In genomic region chr14:63761356-63762117, GRCh38 we compare ENCODE assay signal across 18 cellular contexts. TPM values are rescaled to one million over a fixed set of nuclear protein-coding genes. Genes with fewer than 3 reads are reported as not detected.
DNase-seq lines count a peak whose midpoint lies in the region; ATAC-seq, FAIRE-seq and TF ChIP-seq lines count a peak whose summit lies in the region.
"Had no signal": no experiment of that assay in that cellular context is flagged by ENCODE, and none has a peak within 500 bp of the region (broad histone marks: within the 10 kb centered on the region; RNA-seq: fewer than 3 reads in every experiment).

No MANE protein-coding gene starts in this region.

- no peak overlapping the region for H3K9ac ChIP-seq in Loucy (ENCODE audit: low read depth, low read length, poor library complexity, severe bottlenecking)
- no peak overlapping the region for H3K9ac ChIP-seq in kidney (ENCODE audit: low read length in 2 of 2)

- H4K20me1 ChIP-seq in Loucy (ENCODE audit: insufficient read depth, low read length, poor library complexity, severe bottlenecking) = no peaks in the 10 kb centered on the region

- no peaks in the 10 kb centered on the region for H3K36me3 Mint-ChIP-seq in activated CD4-positive, alpha-beta T cell treated with anti-CD3 and anti-CD28 coated beads, Interleukin-2, amount 10 ng/mL, durations not matched to agents 7 days and 5 days (ENCODE audit: low read depth)
- no peaks in the 10 kb centered on the region for H3K36me3 Mint-ChIP-seq in dendritic cell treated with granulocyte-macrophage colony-stimulating factor and Interleukin-4, amounts not matched to agents 40 ng/mL and 50 ng/mL, for 4 days (ENCODE audit: low read depth)
- H3K36me3 Mint-ChIP-seq in stimulated activated effector memory CD8-positive, alpha-beta T cell treated with anti-CD3 and anti-CD28 coated beads, Interleukin-12 subunit alpha, Interleukin-12 subunit beta, amount 100 ng/mL, for 72 hours = no peaks in the 10 kb centered on the region
- H3K36me3 Mint-ChIP-seq in activated CD8-positive, alpha-beta T cell treated with anti-CD3 and anti-CD28 coated beads, Interleukin-2, amount 10 ng/mL, durations not matched to agents 7 days and 5 days (ENCODE audit: low read depth) = peaks cover 2% of the 10 kb centered on the region
- H3K36me3 Mint-ChIP-seq: CD14-positive monocyte had no signal

- no peaks in the 10 kb centered on the region for H3K36me3 ChIP-seq in Loucy (ENCODE audit: insufficient read depth, low read length)
- H3K36me3 ChIP-seq in kidney (ENCODE audit: control insufficient read depth in 1 of 2, insufficient read depth in 2 of 2, low read length in 2 of 2) = no peaks in the 10 kb centered on the region
- H3K36me3 ChIP-seq in ascending aorta = no peaks in the 10 kb centered on the region
- H3K36me3 ChIP-seq: thyroid gland had no signal

- H3K27me3 ChIP-seq in Loucy (ENCODE audit: insufficient read depth, low read length, poor library complexity, severe bottlenecking) = no peaks in the 10 kb centered on the region
- no peaks in the 10 kb centered on the region for H3K27me3 ChIP-seq in ascending aorta
- H3K27me3 ChIP-seq: thyroid gland had no signal

- H3F3A ChIP-seq in Loucy (ENCODE audit: low read depth) = no peaks in the 10 kb centered on the region

- no peak for FAIRE-seq in kidney (lab: Jason Lieb, UNC)
- FAIRE-seq: A549, endometrium had no signal

- H3K4me3 Mint-ChIP-seq in activated CD4-positive, alpha-beta T cell treated with anti-CD3 and anti-CD28 coated beads, Interleukin-2, amount 10 ng/mL, durations not matched to agents 7 days and 5 days = no peak overlapping the region
- H3K4me3 Mint-ChIP-seq in dendritic cell treated with granulocyte-macrophage colony-stimulating factor and Interleukin-4, amounts not matched to agents 40 ng/mL and 50 ng/mL, for 4 days = no peak overlapping the region
- H3K4me3 Mint-ChIP-seq in stimulated activated effector memory CD8-positive, alpha-beta T cell treated with anti-CD3 and anti-CD28 coated beads, Interleukin-12 subunit alpha, Interleukin-12 subunit beta, amount 100 ng/mL, for 72 hours = no peak overlapping the region
- H3K4me3 Mint-ChIP-seq in activated CD8-positive, alpha-beta T cell treated with anti-CD3 and anti-CD28 coated beads, Interleukin-2, amount 10 ng/mL, durations not matched to agents 7 days and 5 days = no peak overlapping the region

- no peak for TF ChIP-seq CTCF in Loucy (conservative IDR thresholded peaks at IDR 0.05; ENCODE audit: low read length)
- TF ChIP-seq CTCF in kidney (IDR thresholded peaks at IDR 0.05; ENCODE audit: borderline replicate concordance, extremely low read depth, insufficient read depth) = no peak
- TF ChIP-seq CTCF in ascending aorta (IDR thresholded peaks at IDR 0.05) = no peak

- intact Hi-C loops in dendritic cell treated with granulocyte-macrophage colony-stimulating factor and Interleukin-4, amounts not matched to agents 40 ng/mL and 50 ng/mL, for 4 days (cut with micrococcal nuclease) = no loop called here
- intact Hi-C loops in kidney (cut with DNase I) = loop anchor here (10.0 kb wide), 1 partner anchor 377 kb away; no protein-coding TSS in a partner anchor
- intact Hi-C loops in ascending aorta (cut with DNase I) = no loop called here

- H3K4me1 ChIP-seq in Loucy (ENCODE audit: insufficient read depth, low read length, poor library complexity, severe bottlenecking) = peaks cover 11% of the 10 kb centered on the region
- no peaks in the 10 kb centered on the region for H3K4me1 ChIP-seq in kidney (ENCODE audit: control insufficient read depth in 1 of 2, insufficient read depth in 1 of 2, low read depth in 1 of 2, low read length in 2 of 2)
- no peaks in the 10 kb centered on the region for H3K4me1 ChIP-seq in ascending aorta
- H3K4me1 ChIP-seq: A549, thyroid gland had no signal

- H3K9me2 ChIP-seq in Loucy (replicated peaks; ENCODE audit: low read depth, low read length) = no peaks in the 10 kb centered on the region

- no peaks in the 10 kb centered on the region for H3K9me3 ChIP-seq in Loucy (ENCODE audit: insufficient read depth, low read depth, low read length)
- H3K9me3 ChIP-seq in kidney (ENCODE audit: control insufficient read depth in 1 of 2, low read length in 2 of 2) = no peaks in the 10 kb centered on the region
- no peaks in the 10 kb centered on the region for H3K9me3 ChIP-seq in ascending aorta
- H3K9me3 ChIP-seq: A549, thyroid gland had no signal

- H3K4me3 ChIP-seq in Loucy (ENCODE audit: low read length, poor library complexity, severe bottlenecking) (no peak overlapping the region), kidney (ENCODE audit: low read length in 2 of 2) (peak overlapping the region in 1 of 2 donors; percentile 12), ascending aorta (no peak overlapping the region)
- H3K4me3 ChIP-seq: A549, thyroid gland had no signal

- no peaks in the 10 kb centered on the region for H3K27me3 Mint-ChIP-seq in activated CD4-positive, alpha-beta T cell treated with anti-CD3 and anti-CD28 coated beads, Interleukin-2, amount 10 ng/mL, durations not matched to agents 7 days and 5 days
- peaks cover 2% of the 10 kb centered on the region for H3K27me3 Mint-ChIP-seq in dendritic cell treated with granulocyte-macrophage colony-stimulating factor and Interleukin-4, amounts not matched to agents 40 ng/mL and 50 ng/mL, for 4 days
- no peaks in the 10 kb centered on the region for H3K27me3 Mint-ChIP-seq in activated CD8-positive, alpha-beta T cell treated with anti-CD3 and anti-CD28 coated beads, Interleukin-2, amount 10 ng/mL, durations not matched to agents 7 days and 5 days (ENCODE audit: low read depth)

- H3K27ac ChIP-seq in kidney (ENCODE audit: low read depth in 2 of 2, low read length in 2 of 2) = no peak overlapping the region
- H3K27ac ChIP-seq in ascending aorta = no peak overlapping the region
- H3K27ac ChIP-seq: A549, thyroid gland had no signal

- peak; percentile 21 for ATAC-seq in stimulated activated effector memory CD8-positive, alpha-beta T cell treated with anti-CD3 and anti-CD28 coated beads, Interleukin-12 subunit alpha, Interleukin-12 subunit beta, amount 100 ng/mL, for 72 hours
- ATAC-seq in activated CD8-positive, alpha-beta T cell treated with anti-CD3 and anti-CD28 coated beads, Interleukin-2, amount 10 ng/mL, durations not matched to agents 7 days and 5 days = no peak
- ATAC-seq: A549 had no signal

- H2AFZ ChIP-seq in Loucy (ENCODE audit: low read length) = 0 out of 2 replicates have a peak overlapping the region, but pooled peaks have one; percentile 51

- CTCF ChIA-PET in activated CD4-positive, alpha-beta T cell treated with anti-CD3 and anti-CD28 coated beads, Interleukin-2, amount 10 ng/mL, durations not matched to agents 7 days and 5 days (lab: Charles Lee) = no interaction called here
- CTCF ChIA-PET in activated CD8-positive, alpha-beta T cell treated with anti-CD3 and anti-CD28 coated beads, Interleukin-2, amount 10 ng/mL, durations not matched to agents 7 days and 5 days (lab: Charles Lee) = interaction anchor here (1.3 kb wide), 1 partner anchor 9 kb away, joined by 4 read pairs; no protein-coding TSS in a partner anchor

- no peaks in the 10 kb centered on the region for H3K79me2 ChIP-seq in Loucy (ENCODE audit: insufficient read depth, low read length)

- POLR2A ChIA-PET in activated CD4-positive, alpha-beta T cell treated with anti-CD3 and anti-CD28 coated beads, Interleukin-2, amount 10 ng/mL, durations not matched to agents 7 days and 5 days (lab: Charles Lee) = no interaction called here
- POLR2A ChIA-PET in activated CD8-positive, alpha-beta T cell treated with anti-CD3 and anti-CD28 coated beads, Interleukin-2, amount 10 ng/mL, durations not matched to agents 7 days and 5 days (lab: Charles Lee) = no interaction called here

- H3K4me1 Mint-ChIP-seq in activated CD4-positive, alpha-beta T cell treated with anti-CD3 and anti-CD28 coated beads, Interleukin-2, amount 10 ng/mL, durations not matched to agents 7 days and 5 days = peaks cover 17% of the 10 kb centered on the region
- peaks cover 19% of the 10 kb centered on the region for H3K4me1 Mint-ChIP-seq in dendritic cell treated with granulocyte-macrophage colony-stimulating factor and Interleukin-4, amounts not matched to agents 40 ng/mL and 50 ng/mL, for 4 days (ENCODE audit: low read depth)
- H3K4me1 Mint-ChIP-seq in stimulated activated effector memory CD8-positive, alpha-beta T cell treated with anti-CD3 and anti-CD28 coated beads, Interleukin-12 subunit alpha, Interleukin-12 subunit beta, amount 100 ng/mL, for 72 hours = peaks cover 12% of the 10 kb centered on the region
- H3K4me1 Mint-ChIP-seq in activated CD8-positive, alpha-beta T cell treated with anti-CD3 and anti-CD28 coated beads, Interleukin-2, amount 10 ng/mL, durations not matched to agents 7 days and 5 days (ENCODE audit: low read depth) = peaks cover 19% of the 10 kb centered on the region

- peak overlapping the region; percentile 37 for H3K27ac Mint-ChIP-seq in activated CD4-positive, alpha-beta T cell treated with anti-CD3 and anti-CD28 coated beads, Interleukin-2, amount 10 ng/mL, durations not matched to agents 7 days and 5 days
- peak overlapping the region; percentile 34 for H3K27ac Mint-ChIP-seq in dendritic cell treated with granulocyte-macrophage colony-stimulating factor and Interleukin-4, amounts not matched to agents 40 ng/mL and 50 ng/mL, for 4 days
- peak overlapping the region; percentile 66 for H3K27ac Mint-ChIP-seq in stimulated activated effector memory CD8-positive, alpha-beta T cell treated with anti-CD3 and anti-CD28 coated beads, Interleukin-12 subunit alpha, Interleukin-12 subunit beta, amount 100 ng/mL, for 72 hours
- no peak overlapping the region for H3K27ac Mint-ChIP-seq in activated CD8-positive, alpha-beta T cell treated with anti-CD3 and anti-CD28 coated beads, Interleukin-2, amount 10 ng/mL, durations not matched to agents 7 days and 5 days

- H3K9me3 Mint-ChIP-seq in activated CD4-positive, alpha-beta T cell treated with anti-CD3 and anti-CD28 coated beads, Interleukin-2, amount 10 ng/mL, durations not matched to agents 7 days and 5 days = no peaks in the 10 kb centered on the region
- no peaks in the 10 kb centered on the region for H3K9me3 Mint-ChIP-seq in dendritic cell treated with granulocyte-macrophage colony-stimulating factor and Interleukin-4, amounts not matched to agents 40 ng/mL and 50 ng/mL, for 4 days
- no peaks in the 10 kb centered on the region for H3K9me3 Mint-ChIP-seq in stimulated activated effector memory CD8-positive, alpha-beta T cell treated with anti-CD3 and anti-CD28 coated beads, Interleukin-12 subunit alpha, Interleukin-12 subunit beta, amount 100 ng/mL, for 72 hours
- H3K9me3 Mint-ChIP-seq in activated CD8-positive, alpha-beta T cell treated with anti-CD3 and anti-CD28 coated beads, Interleukin-2, amount 10 ng/mL, durations not matched to agents 7 days and 5 days (ENCODE audit: insufficient read depth) = no peaks in the 10 kb centered on the region
- H3K9me3 Mint-ChIP-seq: CD14-positive monocyte had no signal

- no peak for DNase-seq in activated CD4-positive, alpha-beta T cell treated with anti-CD3 and anti-CD28 coated beads, Interleukin-2, amount 10 ng/mL, durations not matched to agents 7 days and 5 days
- DNase-seq in activated CD4-positive, alpha-beta T cell treated with anti-CD3 and anti-CD28 coated beads, Interleukin-2, amount 50 U/mL, for 1 hour = no peak
- no peak for DNase-seq in stimulated activated effector memory CD8-positive, alpha-beta T cell treated with anti-CD3 and anti-CD28 coated beads, Interleukin-12 subunit alpha, Interleukin-12 subunit beta, amount 100 ng/mL, for 72 hours (ENCODE audit: low spot score in 2 of 2)
- no peak for DNase-seq in activated CD8-positive, alpha-beta T cell treated with anti-CD3 and anti-CD28 coated beads, Interleukin-2, amount 10 ng/mL, durations not matched to agents 7 days and 5 days
- no peak for DNase-seq in kidney
- DNase-seq in ascending aorta (ENCODE audit: low spot score in 2 of 2) = no peak
- DNase-seq: activated CD8-positive, alpha-beta memory T cell treated with anti-CD3 and anti-CD28 coated beads, Interleukin-2, amount 50 U/mL, for 48 hours; DMS79 treated with DMSO at 0.1 percent for 48 hours; KG1; NCI-H1048; NCI-H2081 treated with DMSO at 0.1 percent for 48 hours; NCI-H510A; thyroid gland had no signal

- H3K4me2 ChIP-seq in Loucy (ENCODE audit: low read depth, low read length, poor library complexity, severe bottlenecking) = no peak overlapping the region
- H3K4me2 ChIP-seq: A549 had no signal

RNA-seq across cellular contexts. Expression of gene SGPP1, which starts 33.7 kb away (rescaled TPM):
- 10 to 100 TPM; 20.0 to 23.0 TPM for total RNA-seq in activated CD4-positive, alpha-beta T cell treated with anti-CD3 and anti-CD28 coated beads, Interleukin-2, amount 10 ng/mL, durations not matched to agents 7 days and 5 days
- total RNA-seq in activated CD8-positive, alpha-beta T cell treated with anti-CD3 and anti-CD28 coated beads, Interleukin-2, amount 10 ng/mL, durations not matched to agents 7 days and 5 days = 10 to 100 TPM; 18.2 to 19.9 TPM
- 20.9 TPM for total RNA-seq in kidney
- 24.0 TPM for polyA plus RNA-seq in kidney (ENCODE audit: insufficient read depth, low read depth, low replicate concordance)
- total RNA-seq in ascending aorta = 20.3 TPM
